In the genomic region with DNA sequence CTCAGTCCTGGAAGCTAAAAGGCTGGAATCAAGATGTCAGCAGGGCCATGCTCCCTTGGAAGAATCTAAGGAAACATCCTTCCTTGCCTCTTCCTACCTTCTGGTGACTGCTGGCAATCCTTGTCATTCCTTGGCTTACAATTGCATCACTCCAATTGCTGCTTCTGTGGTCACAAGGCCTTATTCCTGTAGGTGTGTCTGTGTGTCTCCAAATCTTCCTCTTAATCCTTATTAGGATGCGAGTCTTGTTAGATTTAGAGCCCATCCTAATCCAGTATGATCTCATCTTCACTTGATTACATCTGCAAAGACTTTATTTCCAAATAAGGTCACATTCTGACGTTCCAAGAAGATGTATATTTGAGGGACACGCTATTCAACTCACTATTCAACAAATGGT, we compare ENCODE assay signal across 14 cellular contexts.
"Had no signal": no experiment of that assay in that cellular context is flagged by ENCODE, and none has a peak within 500 bp of the region (broad histone marks: within the 10 kb centered on the region; RNA-seq: fewer than 3 reads in every experiment).

No MANE protein-coding gene starts in this region.

- H3K27me3 Mint-ChIP-seq: stimulated activated memory B cell treated with anti-CD40 and anti-IgM and Interleukin-4, amounts not matched to agents 10 μg/mL and 1 μg/mL and 100 μg/mL, for 72 hours had no signal

- H3K4me1 ChIP-seq: ascending aorta, foreskin keratinocyte, thyroid gland had no signal

- H3K36me3 Mint-ChIP-seq: stimulated activated memory B cell treated with anti-CD40 and anti-IgM and Interleukin-4, amounts not matched to agents 10 μg/mL and 1 μg/mL and 100 μg/mL, for 72 hours had no signal

- H3K27ac ChIP-seq: ascending aorta, foreskin keratinocyte, pancreas, thyroid gland had no signal

- H3K4me3 Mint-ChIP-seq: activated T-helper 17 cell treated with anti-CD3 and anti-CD28 coated beads, Interleukin-2, amount 50 U/mL, for 72 hours; stimulated activated memory B cell treated with anti-CD40 and anti-IgM and Interleukin-4, amounts not matched to agents 10 μg/mL and 1 μg/mL and 100 μg/mL, for 72 hours had no signal

- H3K9me3 ChIP-seq: ascending aorta, pancreas, thyroid gland had no signal

- H3K4me3 ChIP-seq: ascending aorta, pancreas, thyroid gland had no signal

- H3K9me3 Mint-ChIP-seq: activated T-helper 17 cell treated with anti-CD3 and anti-CD28 coated beads, Interleukin-2, amount 50 U/mL, for 72 hours had no signal

- DNase-seq: activated CD4-positive, alpha-beta T cell treated with anti-CD3 and anti-CD28 coated beads, Interleukin-2, amount 50 U/mL, for 4 hours; activated CD4-positive, CD25-positive, alpha-beta regulatory T cell treated with anti-CD3 and anti-CD28 coated beads, Interleukin-2, amount 50 U/mL, for 72 hours; activated naive CD4-positive, alpha-beta T cell treated with Interleukin-2 at 50 U/mL for 16 hours; activated T-cell treated with anti-CD3 and anti-CD28 coated beads for 4 hours; foreskin keratinocyte; left ventricle myocardium superior; pancreas; stimulated activated CD4-positive, alpha-beta T cell treated with anti-CD3 and anti-CD28 coated beads, Interleukin-2, amount 100 ng/mL, for 48 hours; thyroid gland had no signal

- H3K27me3 ChIP-seq: ascending aorta, foreskin keratinocyte, pancreas, thyroid gland had no signal

- ATAC-seq: activated T-helper 17 cell treated with anti-CD3 and anti-CD28 coated beads, Interleukin-2, amount 50 U/mL, for 72 hours; foreskin keratinocyte; left ventricle myocardium superior; pancreas; stimulated activated memory B cell treated with anti-CD40 and anti-IgM and Interleukin-4, amounts not matched to agents 10 μg/mL and 1 μg/mL and 100 μg/mL, for 72 hours had no signal

- H3K27ac Mint-ChIP-seq: activated T-helper 17 cell treated with anti-CD3 and anti-CD28 coated beads, Interleukin-2, amount 50 U/mL, for 72 hours; stimulated activated memory B cell treated with anti-CD40 and anti-IgM and Interleukin-4, amounts not matched to agents 10 μg/mL and 1 μg/mL and 100 μg/mL, for 72 hours had no signal

- FAIRE-seq: colon, endothelial cell of umbilical vein, pancreas had no signal

- H3K4me1 Mint-ChIP-seq: activated T-helper 17 cell treated with anti-CD3 and anti-CD28 coated beads, Interleukin-2, amount 50 U/mL, for 72 hours had no signal

- H3K36me3 ChIP-seq: ascending aorta, pancreas, thyroid gland had no signal
